ENCODE assay signal across 10 cellular contexts in the genomic region with DNA sequence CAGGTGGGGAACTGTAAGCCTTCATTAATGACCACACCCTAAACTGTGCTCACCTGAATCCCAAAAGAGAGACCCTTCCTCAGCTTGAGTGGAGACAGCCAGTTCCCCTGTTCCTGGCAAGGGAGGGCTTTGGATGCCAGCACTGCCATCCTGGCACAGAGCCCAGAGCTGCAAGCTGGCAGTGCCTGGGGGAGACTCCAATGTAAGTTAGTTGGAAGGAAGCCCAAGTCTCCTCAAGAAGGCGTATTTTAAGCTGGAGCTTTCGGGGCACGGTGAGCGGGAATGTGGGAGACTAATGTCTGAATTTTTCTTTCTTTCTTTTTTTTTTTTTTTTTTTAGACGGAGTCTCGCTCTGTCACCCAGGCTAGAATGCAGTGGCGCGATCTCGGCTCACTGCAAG. TPM values are rescaled to one million over a fixed set of nuclear protein-coding genes. Genes with fewer than 3 reads are reported as not detected.
A peak's percentile ranks its signal among the peaks of the same experiment; 100 is the strongest.
DNase-seq lines count a peak whose midpoint lies in the region; ATAC-seq and TF ChIP-seq lines count a peak whose summit lies in the region.
"Had no signal": no experiment of that assay in that cellular context is flagged by ENCODE, and none has a peak within 500 bp of the region (broad histone marks: within the 10 kb centered on the region; RNA-seq: fewer than 3 reads in every experiment).

No MANE protein-coding gene starts in this region.

- ATAC-seq in gastroesophageal sphincter (no peak), GM21367 (IDR thresholded peaks at IDR 0.05; ENCODE audit: unreplicated experiment) (no peak), GM21619 (IDR thresholded peaks at IDR 0.05; ENCODE audit: unreplicated experiment) (no peak)

- intact Hi-C loops in posterior cingulate gyrus (cut with DNase I) = no loop called here

- DNase-seq in NCI-H69 (lab: John Stamatoyannopoulos, UW) (peak; percentile 78), posterior cingulate gyrus (peak; percentile 31 to 93 (median 59)), GM20000 (ENCODE audit: low spot score) (no peak), NCI-H748 (lab: John Stamatoyannopoulos, UW; ENCODE audit: unreplicated experiment) (no peak)
- DNase-seq: NCI-H526 treated with DMSO at 0.1 percent for 48 hours had no signal

- TF ChIP-seq POLR2A in gastroesophageal sphincter (IDR thresholded peaks at IDR 0.05) = no peak

- H4K20me1 ChIP-seq in BLaER1 = 0 out of 2 replicates have a peak, but pooled peaks cover 4% of the 10 kb centered on the region

- H3K4me3 ChIP-seq in BLaER1 (no peak overlapping the region), gastroesophageal sphincter (peak overlapping the region in 1 of 2 donors; percentile 8)

- H3K9me3 ChIP-seq in BLaER1 = no peaks in the 10 kb centered on the region
- H3K9me3 ChIP-seq in gastroesophageal sphincter = no peaks in the 10 kb centered on the region
- H3K9me3 ChIP-seq: neutrophil had no signal

- peak overlapping the region; percentile 1; the same call in 1 of the 2 replicates for H3K4me2 ChIP-seq in BLaER1

- H3K9ac ChIP-seq in BLaER1 = no peak overlapping the region

- no peak for TF ChIP-seq EP300 in gastroesophageal sphincter (IDR thresholded peaks at IDR 0.05)

- TF ChIP-seq CTCF in gastroesophageal sphincter (IDR thresholded peaks at IDR 0.05) = no peak
- TF ChIP-seq CTCF in GM20000 (IDR thresholded peaks at IDR 0.05; ENCODE audit: extremely low read depth, missing control alignments) = no peak

- H3K27me3 ChIP-seq in BLaER1 = 0 out of 2 replicates have a peak, but pooled peaks cover 4% of the 10 kb centered on the region
- H3K27me3 ChIP-seq in gastroesophageal sphincter = no peaks in the 10 kb centered on the region
- H3K27me3 ChIP-seq: neutrophil had no signal

- H3K4me1 ChIP-seq in BLaER1 (peaks cover 59% of the 10 kb centered on the region), gastroesophageal sphincter (peaks cover 14 to 81% (median 50%) of the 10 kb centered on the region in 3 donors)

- 56 to 100% methylated on average over 1 to 4 of the region's 9 CpGs for WGBS in gastroesophageal sphincter (ENCODE audit: low coverage in 1 of 2), 2 donors

- H3K36me3 ChIP-seq in BLaER1 (no peaks in the 10 kb centered on the region), gastroesophageal sphincter (no peaks in the 10 kb centered on the region)
- H3K36me3 ChIP-seq: neutrophil had no signal

- no peak overlapping the region; the same call in 1 of the 2 replicates for H3K27ac ChIP-seq in BLaER1
- peak overlapping the region; percentile 70 to 100 (median 92) for H3K27ac ChIP-seq in gastroesophageal sphincter
- H3K27ac ChIP-seq: neutrophil had no signal

RNA-seq across cellular contexts. Expression of a gene that starts 4.7 kb away (rescaled TPM):
- 100 to 1,000 TPM in 1 of 4 donors, 10 to 100 TPM in 3; 69.4 to 106 (median 73.0) TPM for total RNA-seq in gastroesophageal sphincter

RNA-seq across cellular contexts. Expression of a gene that starts 45.5 kb away (rescaled TPM):
- total RNA-seq in gastroesophageal sphincter = not detected

Comparison
In these comparisons a context has a peak if more than half of its experiments do, and no peak if none do; other contexts are left out.
1. DNase-seq: peak in NCI-H69 (single experiment) and posterior cingulate gyrus (10 of 10); none in GM20000 (single experiment) and NCI-H748 (single experiment).